In the genomic region with DNA sequence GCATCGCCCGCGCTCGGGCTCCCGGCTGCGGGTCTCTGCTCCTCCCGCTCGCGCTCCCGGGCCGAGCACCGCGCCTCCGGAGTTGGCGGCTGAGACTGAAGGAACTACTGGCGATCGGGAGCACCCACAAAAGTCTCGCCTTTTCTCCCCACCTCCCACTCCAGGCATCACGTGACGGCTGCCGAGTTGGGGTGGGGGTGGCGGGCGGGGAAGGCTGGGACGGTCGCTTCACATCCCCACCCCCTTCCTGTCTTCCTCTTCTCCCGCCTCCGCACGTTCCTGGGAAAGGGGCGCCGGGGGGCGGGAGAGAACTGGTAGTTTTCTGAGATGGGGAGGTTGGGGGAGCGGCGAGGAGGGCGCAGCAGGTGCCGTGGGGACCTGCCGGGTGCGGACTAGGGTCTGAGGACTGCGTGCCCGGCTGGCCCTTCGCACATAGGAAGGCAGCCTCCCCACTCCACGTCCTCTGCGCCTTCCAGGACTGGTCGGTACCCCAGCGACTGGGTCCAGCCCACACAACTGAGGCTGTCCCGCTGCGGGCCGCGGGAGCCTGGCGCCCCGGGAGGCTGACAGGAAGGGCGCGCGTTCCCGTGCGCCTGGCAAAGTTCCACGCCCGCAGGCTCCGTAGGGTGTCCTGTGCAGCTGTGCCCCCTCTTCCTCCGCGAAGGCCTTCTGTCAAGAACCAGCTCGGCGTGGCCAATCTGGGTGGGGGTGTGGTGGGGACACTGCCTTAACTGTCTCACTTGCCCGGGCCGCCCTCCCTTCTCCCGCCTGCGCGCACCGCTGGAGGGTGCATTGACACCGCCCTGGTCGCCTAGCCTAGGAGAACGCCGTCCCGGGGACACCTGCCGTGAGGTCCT, we compare ENCODE assay signal across 8 cellular contexts. TPM values are rescaled to one million over a fixed set of nuclear protein-coding genes. Genes with fewer than 3 reads are reported as not detected.
DNase-seq lines count a peak whose midpoint lies in the region; ATAC-seq and TF ChIP-seq lines count a peak whose summit lies in the region.

Gene LYPD1 (minus strand): TSS at position 102 of the 857 bp plus-strand sequence. CDS start 273 bp downstream, outside the sequence.

- H3K9me3 ChIP-seq in upper lobe of right lung, result no peaks in the 10 kb centered on the region

- H3K4me1 ChIP-seq in upper lobe of right lung, result peaks cover 26% of the 10 kb centered on the region

- ATAC-seq in upper lobe of right lung (peak; percentile 66), HG03378 (IDR thresholded peaks at IDR 0.05; ENCODE audit: unreplicated experiment) (no peak)

- H3K4me3 ChIP-seq in upper lobe of right lung, result peak within 1 kb of the TSS; percentile 46

- no peak within 1 kb of the TSS for H3K27ac ChIP-seq in upper lobe of right lung

- DNase-seq in AG08396 (ENCODE audit: low spot score) (peak; percentile 29), NCI-H1092 (lab: John Stamatoyannopoulos, UW) (peak; percentile 2), dermis blood vessel endothelial cell (peak; percentile 31), medulla oblongata (ENCODE audit: extremely low spot score) (peak; percentile 49), upper lobe of right lung (peak; percentile 67), GM10248 (ENCODE audit: extremely low spot score) (no peak), hepatic stellate cell (ENCODE audit: low spot score) (no peak)

- POLR2A ChIA-PET in GM10248 (lab: Yijun Ruan, JAX), result no interaction called here

- intact Hi-C loops in upper lobe of right lung (cut with DNase I), result no loop called here

- peaks cover 51% of the 10 kb centered on the region for H3K27me3 ChIP-seq in upper lobe of right lung

- H3K36me3 ChIP-seq in upper lobe of right lung, result no peaks in the 10 kb centered on the region

- CTCF ChIA-PET in GM10248 (lab: Yijun Ruan, JAX), result no interaction called here

- TF ChIP-seq CTCF in upper lobe of right lung (IDR thresholded peaks at IDR 0.05) (no peak), GM10248 (IDR thresholded peaks at IDR 0.05; ENCODE audit: control extremely low read depth, extremely low read depth, low read depth, missing control alignments) (no peak)

RNA-seq across cellular contexts. Expression of gene LYPD1, which starts in this region (rescaled TPM):
- total RNA-seq in dermis blood vessel endothelial cell (0.34 and 0.51 TPM in 2 replicates), upper lobe of right lung (1.2 TPM)

Comparison
In these comparisons a context has a peak if more than half of its experiments do, and no peak if none do; other contexts are left out.
1. Peak in DNase-seq in dermis blood vessel endothelial cell; RNA of the gene not detected or under 1 TPM.
2. DNase-seq: peak in AG08396 (single experiment), NCI-H1092 (single experiment), medulla oblongata (single experiment) and upper lobe of right lung (single experiment); none in GM10248 (single experiment) and hepatic stellate cell (single experiment).